8 cellular contexts compared by ENCODE assay signal in the genomic region with DNA sequence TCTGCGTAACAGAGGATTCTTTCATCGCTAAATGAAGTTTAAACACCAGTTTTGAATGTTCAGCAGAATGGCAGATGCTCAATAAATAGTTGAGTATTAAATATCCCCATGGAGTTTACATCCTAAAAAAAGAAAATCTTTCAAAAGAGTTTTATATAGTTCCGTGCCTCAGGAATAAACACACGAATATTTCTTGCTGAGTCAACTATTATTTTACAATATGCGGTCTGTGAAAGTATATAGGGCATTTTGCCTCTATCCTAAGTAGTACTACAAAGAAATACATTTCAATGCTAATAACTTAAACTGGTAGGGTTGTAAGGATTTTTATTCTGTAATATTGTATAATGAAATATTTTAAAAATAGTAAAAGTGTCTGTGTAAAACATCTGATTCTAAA. TPM values are rescaled to one million over a fixed set of nuclear protein-coding genes. Genes with fewer than 3 reads are reported as not detected.
A peak's percentile ranks its signal among the peaks of the same experiment; 100 is the strongest.
DNase-seq lines count a peak whose midpoint lies in the region; ATAC-seq and TF ChIP-seq lines count a peak whose summit lies in the region.

No MANE protein-coding gene starts in this region.

- H3K4me2 ChIP-seq in DOHH2 (ENCODE audit: low read length) (peak overlapping the region; percentile 84), PC-3 (ENCODE audit: low read length) (peak overlapping the region; percentile 87)

- no TSS peak for BruUV-seq in PC-3 (replicated peaks; lab: Mats Ljungman, UMichigan)

- H3K27me3 ChIP-seq in DOHH2 (ENCODE audit: control insufficient read depth, low read length) (no peaks in the 10 kb centered on the region), PC-3 (ENCODE audit: low read length) (no peaks in the 10 kb centered on the region)

- no peaks in the 10 kb centered on the region for H3K9me2 ChIP-seq in DOHH2 (replicated peaks; ENCODE audit: control insufficient read depth, low read length)
- H3K9me2 ChIP-seq in PC-3 (replicated peaks; ENCODE audit: low read length) = no peaks in the 10 kb centered on the region

- H3K4me1 ChIP-seq in DOHH2 (ENCODE audit: control insufficient read depth, low read length) (peaks cover 59% of the 10 kb centered on the region), PC-3 (ENCODE audit: insufficient read depth, low read length) (peaks cover 23% of the 10 kb centered on the region)

- H3K79me2 ChIP-seq in DOHH2 (ENCODE audit: control insufficient read depth, low read length) = peaks cover 96% of the 10 kb centered on the region
- peaks cover 92% of the 10 kb centered on the region for H3K79me2 ChIP-seq in PC-3 (ENCODE audit: low read length)

- H3F3A ChIP-seq in DOHH2 (ENCODE audit: control insufficient read depth, insufficient read depth) = peaks cover 10% of the 10 kb centered on the region; the same call in 1 of the 2 replicates
- H3F3A ChIP-seq in PC-3 (ENCODE audit: low read length, unreplicated experiment) = no peaks in the 10 kb centered on the region

- ATAC-seq in PC-3 (no peak), HG02938 (IDR thresholded peaks at IDR 0.05; ENCODE audit: unreplicated experiment) (no peak)

- H4K20me1 ChIP-seq in DOHH2 (ENCODE audit: control insufficient read depth, insufficient read depth, low read depth, low read length) (peaks cover 23% of the 10 kb centered on the region), PC-3 (ENCODE audit: low read length) (peaks cover 17% of the 10 kb centered on the region)

- peak overlapping the region; percentile 89 for H3K4me3 ChIP-seq in DOHH2 (ENCODE audit: low read length)
- peak overlapping the region; percentile 91 for H3K4me3 ChIP-seq in PC-3 (ENCODE audit: low read length)

- intact Hi-C loops in PC-3 (cut with micrococcal nuclease) = loop anchor here (10.0 kb wide), 1 partner anchor 663 kb away; the partner anchor contains the start of gene TMEM243

- TF ChIP-seq CTCF in DOHH2 (IDR thresholded peaks at IDR 0.05; ENCODE audit: low read depth, low read length, poor library complexity, severe bottlenecking) (no peak), PC-3 (conservative IDR thresholded peaks at IDR 0.05; ENCODE audit: low read depth, low read length) (no peak), GM20000 (IDR thresholded peaks at IDR 0.05; ENCODE audit: extremely low read depth, missing control alignments) (no peak)

- H3K27ac ChIP-seq in DOHH2 (ENCODE audit: low read depth, low read length) (peak overlapping the region; percentile 91), PC-3 (ENCODE audit: low read length) (no peak overlapping the region), epithelial cell of prostate (peak overlapping the region; percentile 87), substantia nigra (ENCODE audit: low read depth, low read length, poor library complexity, severe bottlenecking) (no peak overlapping the region)

- peak overlapping the region; percentile 94; the same call in 1 of the 2 replicates for H2AFZ ChIP-seq in PC-3 (ENCODE audit: low read length)

- H3K36me3 ChIP-seq in DOHH2 (ENCODE audit: control insufficient read depth, low read length) (peaks cover 69% of the 10 kb centered on the region), PC-3 (ENCODE audit: low read depth, low read length) (peaks cover 22% of the 10 kb centered on the region)

- CTCF ChIA-PET in PC-3 (lab: Charles Lee) = no interaction called here

- POLR2A ChIA-PET in PC-3 (lab: Charles Lee; ENCODE audit: unreplicated experiment) = no interaction called here

- peak overlapping the region; percentile 94 for H3K9ac ChIP-seq in PC-3 (ENCODE audit: low read length)

- DNase-seq in PC-3 (peak; percentile 7), epithelial cell of prostate (ENCODE audit: low read depth, low spot score) (no peak), pons (ENCODE audit: low spot score) (peak; percentile 5), substantia nigra (lab: John Stamatoyannopoulos, UW) (no peak), GM20000 (ENCODE audit: low spot score) (no peak)
- no peak for DNase-seq in stimulated activated naive CD4-positive, alpha-beta T cell treated with Interleukin-2 at 50 U/mL for 16 hours (lab: John Stamatoyannopoulos, UW)

- peaks cover 3% of the 10 kb centered on the region for H3K9me3 ChIP-seq in DOHH2 (ENCODE audit: control insufficient read depth, insufficient read depth, low read length)
- no peaks in the 10 kb centered on the region for H3K9me3 ChIP-seq in PC-3 (ENCODE audit: low read length)

RNA-seq across cellular contexts. Expression of gene DBF4, which starts 1.3 kb away (rescaled TPM):
- total RNA-seq in PC-3 (2014; rRNA removed) = 21.4 and 37.5 TPM in 2 replicates

RNA-seq across cellular contexts. Expression of gene SLC25A40, which starts 1.5 kb away (rescaled TPM):
- total RNA-seq in PC-3 (2014; rRNA removed) = 4.5 and 5.2 TPM in 2 replicates

RNA-seq across cellular contexts. Expression of gene ADAM22, which starts 56.4 kb away (rescaled TPM):
- 4.4 and 5.9 TPM in 2 replicates for total RNA-seq in PC-3 (2014; rRNA removed)

Comparison
In these comparisons a context has a peak if more than half of its experiments do, and no peak if none do; other contexts are left out.
1. H3K27ac ChIP-seq: peak in DOHH2 (single experiment) and epithelial cell of prostate (single experiment); none in PC-3 (single experiment) and substantia nigra (single experiment).
2. DNase-seq: peak in PC-3 (single experiment) and pons (single experiment); none in epithelial cell of prostate (single experiment), stimulated activated naive CD4-positive, alpha-beta T cell treated with Interleukin-2 at 50 U/mL for 16 hours (single experiment), substantia nigra (0 of 49) and GM20000 (single experiment).